In genomic region chr5:73480500-73480899, GRCh38 we compare ENCODE assay signal across 20 cellular contexts.
"Had no signal": no experiment of that assay in that cellular context is flagged by ENCODE, and none has a peak within 500 bp of the region (broad histone marks: within the 10 kb centered on the region; RNA-seq: fewer than 3 reads in every experiment).

No MANE protein-coding gene starts in this region.

- H3K9ac ChIP-seq: SK-N-SH had no signal

- H3K4me2 ChIP-seq: SK-N-SH had no signal

- H3K27ac ChIP-seq: RWPE1 had no signal

- H3K9me3 Mint-ChIP-seq: T-cell had no signal

- H3K4me1 Mint-ChIP-seq: T-cell had no signal

- DNase-seq: IMR-90, NCI-H1048, NCI-H1105, NCI-H1417, NCI-H1436 treated with DMSO at 0.1 percent for 48 hours, NCI-H1694, NCI-H187 treated with DMSO at 0.1 percent for 48 hours, NCI-H2029 treated with DMSO at 0.1 percent for 48 hours, NCI-H2171 treated with DMSO at 0.1 percent for 48 hours, NCI-H345, NCI-H446 treated with DMSO at 0.1 percent for 48 hours, NCI-H510A treated with DMSO at 0.1 percent for 48 hours, NCI-H526, PC-3, SHP77, SK-N-SH, SW 1271, T-cell had no signal

- H3K27ac Mint-ChIP-seq: T-cell had no signal

- H3K4me3 Mint-ChIP-seq: T-cell had no signal

- ATAC-seq: Panc1, PC-3, T-cell had no signal

- H3K9me3 ChIP-seq: SK-N-SH had no signal
